Comparison of ENCODE assay signal across 19 cellular contexts in the genomic region with DNA sequence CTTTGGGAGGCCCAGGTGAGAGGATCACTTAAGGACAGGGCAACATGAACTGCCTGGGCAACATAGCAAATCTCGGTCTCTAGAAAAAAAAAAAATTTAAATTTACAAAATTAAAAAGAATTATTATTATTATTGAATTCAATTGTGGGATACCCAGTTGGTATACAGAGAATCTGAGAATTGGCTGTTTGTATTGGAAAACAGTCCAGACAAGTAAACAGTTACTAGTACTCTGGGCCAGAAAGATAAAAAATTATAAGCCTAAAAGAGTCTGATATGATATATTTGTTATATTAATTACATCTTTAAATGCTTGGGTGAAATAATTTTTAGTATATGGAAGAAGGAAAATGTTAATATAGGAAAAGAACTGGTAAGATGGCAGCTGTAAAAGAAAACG. TPM values are rescaled to one million over a fixed set of nuclear protein-coding genes. Genes with fewer than 3 reads are reported as not detected.
A peak's percentile ranks its signal among the peaks of the same experiment; 100 is the strongest.
DNase-seq lines count a peak whose midpoint lies in the region; ATAC-seq, FAIRE-seq and TF ChIP-seq lines count a peak whose summit lies in the region.
"Had no signal": no experiment of that assay in that cellular context is flagged by ENCODE, and none has a peak within 500 bp of the region (broad histone marks: within the 10 kb centered on the region; RNA-seq: fewer than 3 reads in every experiment).

No MANE protein-coding gene starts in this region.

- H3K79me2 ChIP-seq in HepG2 (ENCODE audit: insufficient read depth, low read length), result no peaks in the 10 kb centered on the region
- no peaks in the 10 kb centered on the region for H3K79me2 ChIP-seq in mesendoderm (ENCODE audit: control insufficient read depth, insufficient read depth, low read length)

- H3K4me1 ChIP-seq in right lobe of liver (peaks cover 0 to 25% (median 8%) of the 10 kb centered on the region in 4 donors), HepG2 (ENCODE audit: insufficient read depth, low read length) (no peaks in the 10 kb centered on the region), mesendoderm (ENCODE audit: control insufficient read depth, low read depth, low read length) (no peaks in the 10 kb centered on the region), ascending aorta (no peaks in the 10 kb centered on the region)

- no peaks in the 10 kb centered on the region for H3K79me1 ChIP-seq in mesendoderm (ENCODE audit: low read length)

- POLR2A ChIA-PET in HepG2 (lab: Yijun Ruan, JAX), result no interaction called here

- H4K20me1 ChIP-seq in HepG2 (ENCODE audit: insufficient read depth, low read length), result no peaks in the 10 kb centered on the region

- H3K4me1 Mint-ChIP-seq in dendritic cell treated with granulocyte-macrophage colony-stimulating factor and Interleukin-4, amounts not matched to agents 40 ng/mL and 50 ng/mL, for 4 days (ENCODE audit: low read depth), result peaks cover 34% of the 10 kb centered on the region
- H3K4me1 Mint-ChIP-seq: GM23338 had no signal

- no peak overlapping the region for H3K18ac ChIP-seq in mesendoderm (ENCODE audit: low read length)

- FAIRE-seq in HepG2 (lab: Jason Lieb, UNC), result no peak
- FAIRE-seq: D721Med, G401.6, GM12892, GM18507, H54 had no signal

- no peak overlapping the region for H3K4ac ChIP-seq in mesendoderm (ENCODE audit: low read depth, low read length)

- TF ChIP-seq RAD21 in HepG2 (CRISPR knock-in tag; IDR thresholded peaks at IDR 0.05), result no peak

- BruUV-seq in HepG2 (replicated peaks; lab: Mats Ljungman, UMichigan), result no TSS peak

- 41% methylated on average over 2 of the region's 2 CpGs for WGBS in right lobe of liver (ENCODE audit: insufficient coverage, low coverage, low lambda C conversion rate, missing lambda C conversion rate)
- 95% methylated on average over 2 of the region's 2 CpGs for WGBS in HepG2 (ENCODE audit: low lambda C conversion rate)
- no CpG with 5 or more reads among the region's 2 CpGs for WGBS in mesendoderm (ENCODE audit: extremely low coverage, insufficient coverage, low lambda C conversion rate)

- CTCF ChIA-PET in HepG2 (lab: Yijun Ruan, JAX; ENCODE audit: low intra/inter-chr PET ratio, low total read pairs), result no interaction called here

- no peak for TF ChIP-seq CTCF in right lobe of liver (IDR thresholded peaks at IDR 0.05)
- no peak for TF ChIP-seq CTCF in HepG2 (CRISPR knock-in tag; IDR thresholded peaks at IDR 0.05)
- no peak for TF ChIP-seq CTCF in ascending aorta (IDR thresholded peaks at IDR 0.05)

- H3K9ac ChIP-seq in HepG2 (ENCODE audit: insufficient read depth, low read depth, low read length), result no peak overlapping the region
- no peak overlapping the region for H3K9ac ChIP-seq in mesendoderm (ENCODE audit: low read length)

- no peak for TF ChIP-seq POLR2A in right lobe of liver (IDR thresholded peaks at IDR 0.05)
- TF ChIP-seq POLR2A in HepG2 (IDR thresholded peaks at IDR 0.05; ENCODE audit: insufficient read depth in 1 of 2, low read depth in 2 of 2, low read length in 2 of 2), result no peak

- H3K23ac ChIP-seq in mesendoderm (ENCODE audit: low read length), result no peak overlapping the region

- H2BK5ac ChIP-seq in mesendoderm (ENCODE audit: low read length), result no peak overlapping the region

- DNase-seq in right lobe of liver, result no peak
- DNase-seq in HepG2 (ENCODE audit: low spot score), result no peak
- no peak for DNase-seq in mesendoderm
- DNase-seq in ascending aorta (ENCODE audit: low spot score in 2 of 2), result no peak
- DNase-seq: Caco-2; CD8-positive, alpha-beta memory T cell; HCEC 1CT; IMR-90; KBM-7 had no signal

- H3K27me3 ChIP-seq in right lobe of liver (no peaks in the 10 kb centered on the region), HepG2 (ENCODE audit: control insufficient read depth in 1 of 2, insufficient read depth in 2 of 2, low read length in 2 of 2) (no peaks in the 10 kb centered on the region), mesendoderm (ENCODE audit: insufficient read depth, low read length, poor library complexity) (no peaks in the 10 kb centered on the region), ascending aorta (no peaks in the 10 kb centered on the region)
- H3K27me3 ChIP-seq: BLaER1 treated with 17β-estradiol and CSF1 and Interleukin-3, amounts not matched to agents 10 nM and 100 nM had no signal

- no peak overlapping the region for H2AK5ac ChIP-seq in mesendoderm (ENCODE audit: low read length)

- H3K27ac Mint-ChIP-seq in dendritic cell treated with granulocyte-macrophage colony-stimulating factor and Interleukin-4, amounts not matched to agents 40 ng/mL and 50 ng/mL, for 4 days, result peak overlapping the region; percentile 52
- H3K27ac Mint-ChIP-seq: B cell, GM23338 had no signal

- TF ChIP-seq EP300 in HepG2 (IDR thresholded peaks at IDR 0.05; ENCODE audit: low read depth in 2 of 2, low read length in 2 of 2), result no peak
- no peak for TF ChIP-seq EP300 in HepG2 (CRISPR knock-in tag; IDR thresholded peaks at IDR 0.05; ENCODE audit: borderline replicate concordance)

- no peak overlapping the region for H4K8ac ChIP-seq in mesendoderm (ENCODE audit: low read depth, low read length)

- H3K27ac ChIP-seq in right lobe of liver, result no peak overlapping the region
- no peak overlapping the region for H3K27ac ChIP-seq in HepG2 (ENCODE audit: extremely low read length, insufficient read depth, low read length)
- no peak overlapping the region for H3K27ac ChIP-seq in mesendoderm (ENCODE audit: low read depth, low read length)
- no peak overlapping the region for H3K27ac ChIP-seq in ascending aorta
- H3K27ac ChIP-seq: BLaER1 treated with 17β-estradiol and CSF1 and Interleukin-3, amounts not matched to agents 10 nM and 100 nM; HL-60 had no signal

- H3K56ac ChIP-seq in mesendoderm (ENCODE audit: low read length), result no peak overlapping the region

- H2AFZ ChIP-seq in HepG2 (ENCODE audit: low read length), result no peak overlapping the region
- H2AFZ ChIP-seq: GM23338 had no signal

- H3K9me3 Mint-ChIP-seq in dendritic cell treated with granulocyte-macrophage colony-stimulating factor and Interleukin-4, amounts not matched to agents 40 ng/mL and 50 ng/mL, for 4 days, result no peaks in the 10 kb centered on the region
- H3K9me3 Mint-ChIP-seq: CD8-positive, alpha-beta memory T cell; GM23338 had no signal

- H3K27me3 Mint-ChIP-seq in dendritic cell treated with granulocyte-macrophage colony-stimulating factor and Interleukin-4, amounts not matched to agents 40 ng/mL and 50 ng/mL, for 4 days, result no peaks in the 10 kb centered on the region
- H3K27me3 Mint-ChIP-seq: B cell; CD8-positive, alpha-beta memory T cell had no signal

- intact Hi-C loops in right lobe of liver (cut with DNase I), result no loop called here
- intact Hi-C loops in HepG2 (cut with micrococcal nuclease; ENCODE audit: unreplicated experiment), result no loop called here
- intact Hi-C loops in dendritic cell treated with granulocyte-macrophage colony-stimulating factor and Interleukin-4, amounts not matched to agents 40 ng/mL and 50 ng/mL, for 4 days (cut with micrococcal nuclease), result no loop called here
- intact Hi-C loops in ascending aorta (cut with DNase I), result no loop called here

- H3K4me3 ChIP-seq in right lobe of liver, result no peak overlapping the region
- H3K4me3 ChIP-seq in HepG2 (replicated peaks in 1 of 3; ENCODE audit: insufficient read depth in 1 of 3, low read depth in 2 of 3, low read length in 3 of 3), result no peak overlapping the region
- H3K4me3 ChIP-seq in mesendoderm (ENCODE audit: low read length), result no peak overlapping the region
- no peak overlapping the region for H3K4me3 ChIP-seq in ascending aorta
- H3K4me3 ChIP-seq: BLaER1 treated with 17β-estradiol and CSF1 and Interleukin-3, amounts not matched to agents 10 nM and 100 nM; GM23338 had no signal

- in situ Hi-C loops in HepG2 (cut with HindIII; ENCODE audit: extremely low pct_ligation_motif_present, low pct_unique_long_range_greater_than_20kb), result no loop called here

- H3K36me3 Mint-ChIP-seq in dendritic cell treated with granulocyte-macrophage colony-stimulating factor and Interleukin-4, amounts not matched to agents 40 ng/mL and 50 ng/mL, for 4 days (ENCODE audit: low read depth), result peaks cover 76% of the 10 kb centered on the region

- no peak overlapping the region for H2BK15ac ChIP-seq in mesendoderm (replicated peaks; ENCODE audit: low read depth)

- no peak overlapping the region for H3K4me3 Mint-ChIP-seq in dendritic cell treated with granulocyte-macrophage colony-stimulating factor and Interleukin-4, amounts not matched to agents 40 ng/mL and 50 ng/mL, for 4 days
- H3K4me3 Mint-ChIP-seq: B cell; CD8-positive, alpha-beta memory T cell; GM23338 had no signal

- peak; percentile 50 to 72 (median 58) for ATAC-seq in right lobe of liver
- no peak for ATAC-seq in HepG2
- ATAC-seq: GM23338 had no signal

- no peak overlapping the region for H4K5ac ChIP-seq in mesendoderm (ENCODE audit: low read length)

- H3K36me3 ChIP-seq in right lobe of liver (peaks cover 0 to 55% (median 23%) of the 10 kb centered on the region in 4 donors), HepG2 (replicated peaks in 1 of 2; ENCODE audit: control insufficient read depth in 1 of 2, insufficient read depth in 2 of 2, low read length in 2 of 2) (peaks cover 33 to 83% of the 10 kb centered on the region in 2 experiments), mesendoderm (ENCODE audit: control insufficient read depth, insufficient read depth, low read length) (peaks cover 12% of the 10 kb centered on the region), ascending aorta (peaks cover 73 to 89% of the 10 kb centered on the region in 2 donors)

- H3K9me3 ChIP-seq in right lobe of liver, result no peaks in the 10 kb centered on the region
- no peaks in the 10 kb centered on the region for H3K9me3 ChIP-seq in HepG2 (ENCODE audit: low read length)
- no peaks in the 10 kb centered on the region for H3K9me3 ChIP-seq in ascending aorta
- H3K9me3 ChIP-seq: BLaER1 treated with 17β-estradiol and CSF1 and Interleukin-3, amounts not matched to agents 10 nM and 100 nM; Caco-2 had no signal

- no peak overlapping the region for H2BK120ac ChIP-seq in mesendoderm (ENCODE audit: low read depth, low read length)

- H3K4me2 ChIP-seq in HepG2 (ENCODE audit: low read depth, low read length), result no peak overlapping the region
- H3K4me2 ChIP-seq in mesendoderm (ENCODE audit: low read length), result no peak overlapping the region
- H3K4me2 ChIP-seq: GM23338 had no signal

RNA-seq across cellular contexts. Expression of a gene that starts 15.0 kb away (rescaled TPM):
- total RNA-seq in right lobe of liver (10 to 100 TPM; 45.7 to 69.9 (median 63.6) TPM), HepG2 (2016; rRNA removed; fragmentation: Illumina TruSeq; extraction: Trizol) (61.6 and 99.5 TPM in 2 replicates), ascending aorta (76.2 TPM)
- total RNA-seq in HepG2 (2016; cell fraction: cytosol; rRNA removed; fragmentation: Illumina TruSeq; extraction: Trizol; ENCODE audit: low read depth), result 14.7 and 18.1 TPM in 2 replicates
- 56.1 and 100 TPM in 2 replicates for total RNA-seq in HepG2 (2016; cell fraction: insoluble cytoplasmic fraction; rRNA removed; fragmentation: Illumina TruSeq; extraction: Trizol)
- total RNA-seq in HepG2 (2016; cell fraction: membrane; rRNA removed; fragmentation: Illumina TruSeq; extraction: Trizol), result 15.1 and 20.6 TPM in 2 replicates
- 87.9 and 101 TPM in 2 replicates for total RNA-seq in HepG2 (2016; cell fraction: nucleus; rRNA removed; fragmentation: Illumina TruSeq; extraction: Trizol)
- 54.4 and 59.3 TPM in 2 replicates for polyA plus RNA-seq in HepG2 (2011; rRNA removed)
- 31.9 and 50.0 TPM in 2 replicates for polyA plus RNA-seq in HepG2 (2011; cell fraction: cytosol; rRNA removed)
- 16.9 and 28.0 TPM in 2 replicates for polyA plus RNA-seq in HepG2 (2011; cell fraction: nucleus; rRNA removed)
- polyA plus RNA-seq in HepG2 (2012), result 84.0 and 93.9 TPM in 2 replicates
- polyA plus RNA-seq in HepG2 (2016; cell fraction: cytosol; fragmentation: Illumina TruSeq; extraction: Trizol; ENCODE audit: low read depth), result 4.5 and 4.6 TPM in 2 replicates
- polyA plus RNA-seq in HepG2 (2016; cell fraction: insoluble cytoplasmic fraction; fragmentation: Illumina TruSeq; extraction: Trizol; ENCODE audit: low read depth), result 48.5 and 55.2 TPM in 2 replicates
- polyA plus RNA-seq in HepG2 (2016; cell fraction: membrane; fragmentation: Illumina TruSeq; extraction: Trizol; ENCODE audit: low read depth), result 7.8 and 9.6 TPM in 2 replicates
- polyA plus RNA-seq in HepG2 (2016; cell fraction: nucleus; fragmentation: Illumina TruSeq; extraction: Trizol; ENCODE audit: insufficient read depth, low read depth), result 108 and 115 TPM in 2 replicates
- 19.5 and 38.0 TPM in 2 replicates for polyA minus RNA-seq in HepG2 (2011; rRNA and poly(A)+ RNA removed; ENCODE audit: low replicate concordance)
- 45.4 and 57.4 TPM in 2 replicates for polyA minus RNA-seq in HepG2 (2011; cell fraction: cytosol; rRNA and poly(A)+ RNA removed)
- polyA minus RNA-seq in HepG2 (2011; cell fraction: nucleus; rRNA and poly(A)+ RNA removed), result 39.5 and 51.5 TPM in 2 replicates
- polyA plus RNA-seq in mesendoderm (2013, experiment 1 of 2), result 64.3 TPM
- 65.4 TPM for polyA plus RNA-seq in mesendoderm (2013, experiment 2 of 2)

RNA-seq across cellular contexts. Expression of a gene that starts 15.5 kb away (rescaled TPM):
- total RNA-seq in right lobe of liver (10 to 100 TPM; 28.5 to 45.2 (median 36.2) TPM), HepG2 (2016; rRNA removed; fragmentation: Illumina TruSeq; extraction: Trizol) (81.5 and 87.2 TPM in 2 replicates), ascending aorta (37.5 TPM)
- total RNA-seq in HepG2 (2016; cell fraction: cytosol; rRNA removed; fragmentation: Illumina TruSeq; extraction: Trizol; ENCODE audit: low read depth), result 29.4 and 40.6 TPM in 2 replicates
- 78.3 and 81.1 TPM in 2 replicates for total RNA-seq in HepG2 (2016; cell fraction: insoluble cytoplasmic fraction; rRNA removed; fragmentation: Illumina TruSeq; extraction: Trizol)
- 42.5 and 44.3 TPM in 2 replicates for total RNA-seq in HepG2 (2016; cell fraction: membrane; rRNA removed; fragmentation: Illumina TruSeq; extraction: Trizol)
- total RNA-seq in HepG2 (2016; cell fraction: nucleus; rRNA removed; fragmentation: Illumina TruSeq; extraction: Trizol), result 143 and 164 TPM in 2 replicates
- polyA plus RNA-seq in HepG2 (2011; rRNA removed), result 92.9 and 104 TPM in 2 replicates
- 28.9 and 41.0 TPM in 2 replicates for polyA plus RNA-seq in HepG2 (2011; cell fraction: cytosol; rRNA removed)
- 278 and 375 TPM in 2 replicates for polyA plus RNA-seq in HepG2 (2011; cell fraction: nucleus; rRNA removed)
- 110 and 116 TPM in 2 replicates for polyA plus RNA-seq in HepG2 (2012)
- 6.4 and 8.6 TPM in 2 replicates for polyA plus RNA-seq in HepG2 (2016; cell fraction: cytosol; fragmentation: Illumina TruSeq; extraction: Trizol; ENCODE audit: low read depth)
- polyA plus RNA-seq in HepG2 (2016; cell fraction: insoluble cytoplasmic fraction; fragmentation: Illumina TruSeq; extraction: Trizol; ENCODE audit: low read depth), result 109 TPM in 2 replicates
- polyA plus RNA-seq in HepG2 (2016; cell fraction: membrane; fragmentation: Illumina TruSeq; extraction: Trizol; ENCODE audit: low read depth), result 21.9 and 25.7 TPM in 2 replicates
- polyA plus RNA-seq in HepG2 (2016; cell fraction: nucleus; fragmentation: Illumina TruSeq; extraction: Trizol; ENCODE audit: insufficient read depth, low read depth), result 292 and 329 TPM in 2 replicates
- 22.3 and 35.8 TPM in 2 replicates for polyA minus RNA-seq in HepG2 (2011; rRNA and poly(A)+ RNA removed; ENCODE audit: low replicate concordance)
- polyA minus RNA-seq in HepG2 (2011; cell fraction: cytosol; rRNA and poly(A)+ RNA removed), result 39.0 and 47.1 TPM in 2 replicates
- polyA minus RNA-seq in HepG2 (2011; cell fraction: nucleus; rRNA and poly(A)+ RNA removed), result 292 and 335 TPM in 2 replicates
- polyA plus RNA-seq in mesendoderm (2013, experiment 1 of 2), result 93.8 TPM
- polyA plus RNA-seq in mesendoderm (2013, experiment 2 of 2), result 95.6 TPM

RNA-seq across cellular contexts. Expression of a gene that starts 16.8 kb away (rescaled TPM):
- 10 to 100 TPM in 5 of 6 experiments, 1 to 10 TPM in 1; 8.4 to 15.1 (median 13.0) TPM for total RNA-seq in right lobe of liver
- total RNA-seq in HepG2 (2016; rRNA removed; fragmentation: Illumina TruSeq; extraction: Trizol), result 16.1 and 17.9 TPM in 2 replicates
- 3.7 and 4.0 TPM in 2 replicates for total RNA-seq in HepG2 (2016; cell fraction: cytosol; rRNA removed; fragmentation: Illumina TruSeq; extraction: Trizol; ENCODE audit: low read depth)
- total RNA-seq in HepG2 (2016; cell fraction: insoluble cytoplasmic fraction; rRNA removed; fragmentation: Illumina TruSeq; extraction: Trizol), result 15.8 and 17.3 TPM in 2 replicates
- total RNA-seq in HepG2 (2016; cell fraction: membrane; rRNA removed; fragmentation: Illumina TruSeq; extraction: Trizol), result 7.7 and 7.8 TPM in 2 replicates
- total RNA-seq in HepG2 (2016; cell fraction: nucleus; rRNA removed; fragmentation: Illumina TruSeq; extraction: Trizol), result 27.8 and 29.5 TPM in 2 replicates
- 17.3 and 17.6 TPM in 2 replicates for polyA plus RNA-seq in HepG2 (2011; rRNA removed)
- 7.0 and 7.6 TPM in 2 replicates for polyA plus RNA-seq in HepG2 (2011; cell fraction: cytosol; rRNA removed)
- 36.3 and 37.3 TPM in 2 replicates for polyA plus RNA-seq in HepG2 (2011; cell fraction: nucleus; rRNA removed)
- polyA plus RNA-seq in HepG2 (2012), result 10.9 and 13.7 TPM in 2 replicates
- 3.1 and 3.6 TPM in 2 replicates for polyA plus RNA-seq in HepG2 (2016; cell fraction: cytosol; fragmentation: Illumina TruSeq; extraction: Trizol; ENCODE audit: low read depth)
- 18.9 and 21.4 TPM in 2 replicates for polyA plus RNA-seq in HepG2 (2016; cell fraction: insoluble cytoplasmic fraction; fragmentation: Illumina TruSeq; extraction: Trizol; ENCODE audit: low read depth)
- polyA plus RNA-seq in HepG2 (2016; cell fraction: membrane; fragmentation: Illumina TruSeq; extraction: Trizol; ENCODE audit: low read depth), result 6.6 and 7.5 TPM in 2 replicates
- 51.3 and 56.2 TPM in 2 replicates for polyA plus RNA-seq in HepG2 (2016; cell fraction: nucleus; fragmentation: Illumina TruSeq; extraction: Trizol; ENCODE audit: insufficient read depth, low read depth)
- polyA minus RNA-seq in HepG2 (2011; rRNA and poly(A)+ RNA removed; ENCODE audit: low replicate concordance), result 15.1 and 16.7 TPM in 2 replicates
- 4.1 and 4.2 TPM in 2 replicates for polyA minus RNA-seq in HepG2 (2011; cell fraction: cytosol; rRNA and poly(A)+ RNA removed)
- 25.2 and 27.6 TPM in 2 replicates for polyA minus RNA-seq in HepG2 (2011; cell fraction: nucleus; rRNA and poly(A)+ RNA removed)
- 16.7 TPM for polyA plus RNA-seq in mesendoderm (2013, experiment 1 of 2)
- polyA plus RNA-seq in mesendoderm (2013, experiment 2 of 2), result 16.2 TPM
- total RNA-seq in ascending aorta, result 3.2 TPM

RNA-seq across cellular contexts. Expression of a gene that starts 58.5 kb away (rescaled TPM):
- total RNA-seq in right lobe of liver (1 to 10 TPM; 2.8 to 9.4 (median 5.2) TPM), HepG2 (2016; rRNA removed; fragmentation: Illumina TruSeq; extraction: Trizol) (6.9 and 9.0 TPM in 2 replicates), ascending aorta (27.0 TPM)
- 3.5 and 4.3 TPM in 2 replicates for total RNA-seq in HepG2 (2016; cell fraction: cytosol; rRNA removed; fragmentation: Illumina TruSeq; extraction: Trizol; ENCODE audit: low read depth)
- 8.0 and 9.0 TPM in 2 replicates for total RNA-seq in HepG2 (2016; cell fraction: insoluble cytoplasmic fraction; rRNA removed; fragmentation: Illumina TruSeq; extraction: Trizol)
- total RNA-seq in HepG2 (2016; cell fraction: membrane; rRNA removed; fragmentation: Illumina TruSeq; extraction: Trizol), result 9.1 and 11.6 TPM in 2 replicates
- 5.6 and 5.8 TPM in 2 replicates for total RNA-seq in HepG2 (2016; cell fraction: nucleus; rRNA removed; fragmentation: Illumina TruSeq; extraction: Trizol)
- polyA plus RNA-seq in HepG2 (2011; rRNA removed), result 20.8 and 26.5 TPM in 2 replicates
- polyA plus RNA-seq in HepG2 (2011; cell fraction: cytosol; rRNA removed), result 11.9 and 19.1 TPM in 2 replicates
- polyA plus RNA-seq in HepG2 (2011; cell fraction: nucleus; rRNA removed), result 75.1 and 81.6 TPM in 2 replicates
- 6.8 and 10.0 TPM in 2 replicates for polyA plus RNA-seq in HepG2 (2012)
- 13.2 and 16.2 TPM in 2 replicates for polyA plus RNA-seq in HepG2 (2016; cell fraction: cytosol; fragmentation: Illumina TruSeq; extraction: Trizol; ENCODE audit: low read depth)
- 12.4 and 14.3 TPM in 2 replicates for polyA plus RNA-seq in HepG2 (2016; cell fraction: insoluble cytoplasmic fraction; fragmentation: Illumina TruSeq; extraction: Trizol; ENCODE audit: low read depth)
- 16.0 and 17.0 TPM in 2 replicates for polyA plus RNA-seq in HepG2 (2016; cell fraction: membrane; fragmentation: Illumina TruSeq; extraction: Trizol; ENCODE audit: low read depth)
- polyA plus RNA-seq in HepG2 (2016; cell fraction: nucleus; fragmentation: Illumina TruSeq; extraction: Trizol; ENCODE audit: insufficient read depth, low read depth), result 17.5 and 21.1 TPM in 2 replicates
- 0.72 and 15.9 TPM in 2 replicates for polyA minus RNA-seq in HepG2 (2011; rRNA and poly(A)+ RNA removed; ENCODE audit: low replicate concordance)
- 7.5 and 9.1 TPM in 2 replicates for polyA minus RNA-seq in HepG2 (2011; cell fraction: cytosol; rRNA and poly(A)+ RNA removed)
- 13.5 and 15.0 TPM in 2 replicates for polyA minus RNA-seq in HepG2 (2011; cell fraction: nucleus; rRNA and poly(A)+ RNA removed)
- 60.1 TPM for polyA plus RNA-seq in mesendoderm (2013, experiment 1 of 2)
- 59.0 TPM for polyA plus RNA-seq in mesendoderm (2013, experiment 2 of 2)
